Comparison of ENCODE assay signal across 10 cellular contexts in the genomic region with DNA sequence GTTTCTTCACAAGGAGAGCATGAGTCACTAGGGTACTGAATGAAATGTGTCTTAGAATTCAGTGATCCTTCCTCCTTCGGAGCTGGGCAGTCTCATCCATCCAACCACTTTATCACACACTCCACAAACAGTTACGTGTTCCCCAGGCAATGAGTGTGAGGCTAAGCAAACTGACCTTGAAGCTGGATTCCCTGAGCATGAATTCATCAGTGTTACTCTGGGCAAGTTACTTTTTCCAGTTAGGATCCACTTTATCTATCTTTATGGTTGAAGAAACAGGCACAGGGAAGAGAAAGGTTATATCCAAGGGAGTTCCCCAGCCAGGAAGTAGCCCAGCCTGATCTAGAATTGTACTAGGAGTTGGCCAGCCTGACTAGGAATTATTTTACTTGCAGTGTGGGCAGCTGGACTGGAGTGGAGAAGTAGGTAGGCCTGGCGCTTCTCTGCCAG. TPM values are rescaled to one million over a fixed set of nuclear protein-coding genes. Genes with fewer than 3 reads are reported as not detected.
DNase-seq lines count a peak whose midpoint lies in the region; ATAC-seq and TF ChIP-seq lines count a peak whose summit lies in the region.
"Had no signal": no experiment of that assay in that cellular context is flagged by ENCODE, and none has a peak within 500 bp of the region (broad histone marks: within the 10 kb centered on the region; RNA-seq: fewer than 3 reads in every experiment).

No MANE protein-coding gene starts in this region.

- TF ChIP-seq CTCF in mammary epithelial cell (conservative IDR thresholded peaks at IDR 0.05 in 1 of 2, IDR thresholded peaks at IDR 0.05 in 1 of 2; ENCODE audit: extremely low read depth in 1 of 2, insufficient read depth in 1 of 2, low read depth in 1 of 2, low read length in 2 of 2) (no peak), upper lobe of right lung (IDR thresholded peaks at IDR 0.05) (no peak)

- no peaks in the 10 kb centered on the region for H3K9me3 Mint-ChIP-seq in activated T-cell treated with anti-CD3 and anti-CD28 coated beads, Interleukin-2, amount 50 U/mL, for 24 hours
- H3K9me3 Mint-ChIP-seq: stimulated activated naive B cell treated with anti-CD40 and anti-IgM and Interleukin-4, amounts not matched to agents 10 μg/mL and 1 μg/mL and 100 μg/mL, for 72 hours had no signal

- ATAC-seq in upper lobe of right lung (peak; percentile 27), GM19395 (IDR thresholded peaks at IDR 0.05; ENCODE audit: unreplicated experiment) (no peak)
- ATAC-seq: sciatic nerve; stimulated activated naive B cell treated with anti-CD40 and anti-IgM and Interleukin-4, amounts not matched to agents 10 μg/mL and 1 μg/mL and 100 μg/mL, for 72 hours had no signal

- H3K27me3 ChIP-seq in mammary epithelial cell (ENCODE audit: insufficient read depth, low read length), result no peaks in the 10 kb centered on the region
- H3K27me3 ChIP-seq in upper lobe of right lung, result no peaks in the 10 kb centered on the region

- H3K4me1 Mint-ChIP-seq in activated T-cell treated with anti-CD3 and anti-CD28 coated beads, Interleukin-2, amount 50 U/mL, for 24 hours (ENCODE audit: low read depth), result peaks cover 19% of the 10 kb centered on the region

- BruUV-seq in mammary epithelial cell (replicated peaks; lab: Mats Ljungman, UMichigan), result no TSS peak

- CTCF ChIA-PET in mammary epithelial cell (lab: Charles Lee; ENCODE audit: low non-redundant PET), result no interaction called here

- in situ Hi-C loops in mammary epithelial cell (cut with MboI; ENCODE audit: low sequenced_read_pairs in 2 of 2), result no loop called here

- 44% methylated on average over 3 of the region's 3 CpGs for WGBS in mammary epithelial cell (ENCODE audit: low coverage, missing lambda C conversion rate)

- DNase-seq in HS-5 (ENCODE audit: low read depth) (peak; percentile 64), mammary epithelial cell (peak; percentile 76), islet precursor cell (peak; percentile 57), upper lobe of right lung (no peak)
- DNase-seq in activated T-cell treated with anti-CD3 and anti-CD28 coated beads, Interleukin-2, amount 50 U/mL, for 48 hours, result no peak
- no peak for DNase-seq in activated T-cell treated with anti-CD3 and anti-CD28 coated beads, Interleukin-2, amount 50 U/mL, for 24 hours
- DNase-seq: NCI-H446; stimulated activated naive B cell treated with anti-CD40 and anti-IgM and Interleukin-4, amounts not matched to agents 10 μg/mL and 1 μg/mL and 100 μg/mL, for 72 hours had no signal

- intact Hi-C loops in mammary epithelial cell (cut with micrococcal nuclease) (no loop called here), upper lobe of right lung (cut with DNase I) (no loop called here)

- H3K36me3 Mint-ChIP-seq in activated T-cell treated with anti-CD3 and anti-CD28 coated beads, Interleukin-2, amount 50 U/mL, for 24 hours (ENCODE audit: low read depth), result no peaks in the 10 kb centered on the region
- H3K36me3 Mint-ChIP-seq: stimulated activated naive B cell treated with anti-CD40 and anti-IgM and Interleukin-4, amounts not matched to agents 10 μg/mL and 1 μg/mL and 100 μg/mL, for 72 hours had no signal

- no peak overlapping the region for H3K9ac ChIP-seq in mammary epithelial cell (ENCODE audit: insufficient read depth, low read length)

- H3K27ac ChIP-seq in mammary epithelial cell (ENCODE audit: insufficient read depth, low read depth, low read length) (no peak overlapping the region), upper lobe of right lung (no peak overlapping the region)

- dilution Hi-C loops in mammary epithelial cell (cut with HindIII; ENCODE audit: low sequenced_read_pairs), result no loop called here

- H2AFZ ChIP-seq in mammary epithelial cell (ENCODE audit: low read depth, low read length), result peak overlapping the region; percentile 54

- no peak overlapping the region for H3K4me3 Mint-ChIP-seq in activated T-cell treated with anti-CD3 and anti-CD28 coated beads, Interleukin-2, amount 50 U/mL, for 24 hours
- H3K4me3 Mint-ChIP-seq: stimulated activated naive B cell treated with anti-CD40 and anti-IgM and Interleukin-4, amounts not matched to agents 10 μg/mL and 1 μg/mL and 100 μg/mL, for 72 hours had no signal

- H4K20me1 ChIP-seq in mammary epithelial cell (ENCODE audit: insufficient read depth, low read length), result no peaks in the 10 kb centered on the region

- no peak overlapping the region for H3K27ac Mint-ChIP-seq in activated T-cell treated with anti-CD3 and anti-CD28 coated beads, Interleukin-2, amount 50 U/mL, for 24 hours
- H3K27ac Mint-ChIP-seq: stimulated activated naive B cell treated with anti-CD40 and anti-IgM and Interleukin-4, amounts not matched to agents 10 μg/mL and 1 μg/mL and 100 μg/mL, for 72 hours had no signal

- H3K9me3 ChIP-seq in mammary epithelial cell (replicated peaks; ENCODE audit: insufficient read depth, low read length), result no peaks in the 10 kb centered on the region
- H3K9me3 ChIP-seq in upper lobe of right lung, result no peaks in the 10 kb centered on the region

- no peak overlapping the region for H3K4me2 ChIP-seq in mammary epithelial cell (ENCODE audit: insufficient read depth, low read depth, low read length)

- H3K36me3 ChIP-seq in mammary epithelial cell (ENCODE audit: insufficient read depth, low read length) (no peaks in the 10 kb centered on the region), upper lobe of right lung (no peaks in the 10 kb centered on the region)

- no peaks in the 10 kb centered on the region for H3K79me2 ChIP-seq in mammary epithelial cell (ENCODE audit: insufficient read depth, low read length)

- H3K4me3 ChIP-seq in mammary epithelial cell (replicated peaks in 1 of 3; ENCODE audit: insufficient read depth in 1 of 3, low read depth in 2 of 3, low read length in 3 of 3) (no peak overlapping the region), upper lobe of right lung (no peak overlapping the region)

- H3K4me1 ChIP-seq in mammary epithelial cell (ENCODE audit: insufficient read depth, low read length) (peaks cover 13% of the 10 kb centered on the region), upper lobe of right lung (no peaks in the 10 kb centered on the region)

- peaks cover 17% of the 10 kb centered on the region for H3K27me3 Mint-ChIP-seq in activated T-cell treated with anti-CD3 and anti-CD28 coated beads, Interleukin-2, amount 50 U/mL, for 24 hours

RNA-seq across cellular contexts. Expression of gene GCNT3, which starts 17.1 kb away (rescaled TPM):
- total RNA-seq in mammary epithelial cell (1 to 10 TPM in 1 of 2 donors, not detected in 1; 1.0 TPM), upper lobe of right lung (1.1 TPM)
- 0.18 TPM for polyA plus RNA-seq in mammary epithelial cell
- not detected for polyA minus RNA-seq in mammary epithelial cell
- total RNA-seq: sciatic nerve had no signal

Comparison
In these comparisons a context has a peak if more than half of its experiments do, and no peak if none do; other contexts are left out.
1. DNase-seq: peak in HS-5 (single experiment), mammary epithelial cell (single experiment) and islet precursor cell (single experiment); none in upper lobe of right lung (single experiment), activated T-cell treated with anti-CD3 and anti-CD28 coated beads, Interleukin-2, amount 50 U/mL, for 48 hours (0 of 2) and activated T-cell treated with anti-CD3 and anti-CD28 coated beads, Interleukin-2, amount 50 U/mL, for 24 hours (single experiment).